Comparison of ENCODE assay signal across 11 cellular contexts in genomic region chr2:110751642-110752041, GRCh38. TPM values are rescaled to one million over a fixed set of nuclear protein-coding genes. Genes with fewer than 3 reads are reported as not detected.
"Had no signal": no experiment of that assay in that cellular context is flagged by ENCODE, and none has a peak within 500 bp of the region (broad histone marks: within the 10 kb centered on the region; RNA-seq: fewer than 3 reads in every experiment).

No MANE protein-coding gene starts in this region.

- H3K4me3 Mint-ChIP-seq: GM23338, H9, IgD-negative memory B cell had no signal

- FAIRE-seq: H1, H54 had no signal

- H3K36me3 Mint-ChIP-seq: IgD-negative memory B cell had no signal

- H3K27ac ChIP-seq: HL-60 had no signal

- H3K4me3 ChIP-seq: GM23338 had no signal

- H3K4me2 ChIP-seq: GM23338 had no signal

- DNase-seq: H9, HCEC 1CT, Karpas-422, KG1 had no signal

- H3K9me3 Mint-ChIP-seq: GM23338, IgD-negative memory B cell had no signal

- H3K27ac Mint-ChIP-seq: GM23338, H9, IgD-negative memory B cell had no signal

- H2AFZ ChIP-seq: GM23338 had no signal

- ATAC-seq: GM23338 had no signal

RNA-seq across cellular contexts. Expression of gene ACOXL, which starts 19.3 kb away (rescaled TPM):
- total RNA-seq: HT1080, LHCN-M2 had no signal
- polyA plus RNA-seq: IgD-negative memory B cell had no signal
